1 cellular context compared by ENCODE assay signal in the genomic region with DNA sequence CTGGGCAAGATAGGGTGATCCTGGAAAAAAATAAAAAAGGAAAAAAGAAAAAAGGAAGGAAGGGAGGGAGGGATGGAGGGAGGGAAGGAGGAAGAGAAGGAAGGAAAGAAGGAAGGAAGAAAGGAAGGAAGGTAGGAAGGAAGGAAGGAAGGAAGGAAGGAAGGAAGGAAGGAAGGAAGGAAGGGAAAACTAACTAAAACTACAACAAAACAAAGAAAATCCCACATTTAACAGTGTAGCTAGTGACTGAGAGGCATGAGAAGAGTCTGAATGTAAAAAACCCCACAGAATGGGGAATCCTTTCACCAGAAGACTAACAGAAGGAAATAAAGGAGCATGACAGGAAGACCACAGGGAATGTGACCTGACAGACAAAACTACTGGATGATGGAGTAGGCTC.
TF ChIP-seq lines count a peak whose summit lies in the region.

No MANE protein-coding gene starts in this region.

TF ChIP-seq in HepG2, 621 proteins besides CTCF, POLR2A, EP300 and RAD21:
- TF ChIP-seq, protein P1, sequence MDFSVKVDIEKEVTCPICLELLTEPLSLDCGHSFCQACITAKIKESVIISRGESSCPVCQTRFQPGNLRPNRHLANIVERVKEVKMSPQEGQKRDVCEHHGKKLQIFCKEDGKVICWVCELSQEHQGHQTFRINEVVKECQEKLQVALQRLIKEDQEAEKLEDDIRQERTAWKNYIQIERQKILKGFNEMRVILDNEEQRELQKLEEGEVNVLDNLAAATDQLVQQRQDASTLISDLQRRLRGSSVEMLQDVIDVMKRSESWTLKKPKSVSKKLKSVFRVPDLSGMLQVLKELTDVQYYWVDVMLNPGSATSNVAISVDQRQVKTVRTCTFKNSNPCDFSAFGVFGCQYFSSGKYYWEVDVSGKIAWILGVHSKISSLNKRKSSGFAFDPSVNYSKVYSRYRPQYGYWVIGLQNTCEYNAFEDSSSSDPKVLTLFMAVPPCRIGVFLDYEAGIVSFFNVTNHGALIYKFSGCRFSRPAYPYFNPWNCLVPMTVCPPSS (IDR thresholded peaks at IDR 0.05): 0 out of 2 replicates have a peak, but pooled peaks have one; percentile 46
- TF ChIP-seq PCBP2 (optimal IDR thresholded peaks at IDR 0.05; ENCODE audit: low read depth, low read length, poor library complexity, severe bottlenecking) (peak; percentile 88), IKZF1 (IDR thresholded peaks at IDR 0.05) (0 out of 2 replicates have a peak, but pooled peaks have one; percentile 57), ZFYVE20 (CRISPR knock-in tag; IDR thresholded peaks at IDR 0.05; ENCODE audit: borderline replicate concordance, low read depth) (no peak)
- TF ChIP-seq, protein P2, sequence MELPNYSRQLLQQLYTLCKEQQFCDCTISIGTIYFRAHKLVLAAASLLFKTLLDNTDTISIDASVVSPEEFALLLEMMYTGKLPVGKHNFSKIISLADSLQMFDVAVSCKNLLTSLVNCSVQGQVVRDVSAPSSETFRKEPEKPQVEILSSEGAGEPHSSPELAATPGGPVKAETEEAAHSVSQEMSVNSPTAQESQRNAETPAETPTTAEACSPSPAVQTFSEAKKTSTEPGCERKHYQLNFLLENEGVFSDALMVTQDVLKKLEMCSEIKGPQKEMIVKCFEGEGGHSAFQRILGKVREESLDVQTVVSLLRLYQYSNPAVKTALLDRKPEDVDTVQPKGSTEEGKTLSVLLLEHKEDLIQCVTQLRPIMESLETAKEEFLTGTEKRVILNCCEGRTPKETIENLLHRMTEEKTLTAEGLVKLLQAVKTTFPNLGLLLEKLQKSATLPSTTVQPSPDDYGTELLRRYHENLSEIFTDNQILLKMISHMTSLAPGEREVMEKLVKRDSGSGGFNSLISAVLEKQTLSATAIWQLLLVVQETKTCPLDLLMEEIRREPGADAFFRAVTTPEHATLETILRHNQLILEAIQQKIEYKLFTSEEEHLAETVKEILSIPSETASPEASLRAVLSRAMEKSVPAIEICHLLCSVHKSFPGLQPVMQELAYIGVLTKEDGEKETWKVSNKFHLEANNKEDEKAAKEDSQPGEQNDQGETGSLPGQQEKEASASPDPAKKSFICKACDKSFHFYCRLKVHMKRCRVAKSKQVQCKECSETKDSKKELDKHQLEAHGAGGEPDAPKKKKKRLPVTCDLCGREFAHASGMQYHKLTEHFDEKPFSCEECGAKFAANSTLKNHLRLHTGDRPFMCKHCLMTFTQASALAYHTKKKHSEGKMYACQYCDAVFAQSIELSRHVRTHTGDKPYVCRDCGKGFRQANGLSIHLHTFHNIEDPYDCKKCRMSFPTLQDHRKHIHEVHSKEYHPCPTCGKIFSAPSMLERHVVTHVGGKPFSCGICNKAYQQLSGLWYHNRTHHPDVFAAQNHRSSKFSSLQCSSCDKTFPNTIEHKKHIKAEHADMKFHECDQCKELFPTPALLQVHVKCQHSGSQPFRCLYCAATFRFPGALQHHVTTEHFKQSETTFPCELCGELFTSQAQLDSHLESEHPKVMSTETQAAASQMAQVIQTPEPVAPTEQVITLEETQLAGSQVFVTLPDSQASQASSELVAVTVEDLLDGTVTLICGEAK (IDR thresholded peaks at IDR 0.05): 0 out of 2 replicates have a peak, but pooled peaks have one; percentile 10
- TF ChIP-seq, protein P2 (CRISPR knock-in tag; IDR thresholded peaks at IDR 0.05): no peak
